Comparison of ENCODE assay signal across 13 cellular contexts in genomic region chr3:30135190-30135589, GRCh38.
DNase-seq lines count a peak whose midpoint lies in the region; ATAC-seq and TF ChIP-seq lines count a peak whose summit lies in the region.
"Had no signal": no experiment of that assay in that cellular context is flagged by ENCODE, and none has a peak within 500 bp of the region (broad histone marks: within the 10 kb centered on the region; RNA-seq: fewer than 3 reads in every experiment).

No MANE protein-coding gene starts in this region.

- H4K20me1 ChIP-seq in HCT116 (ENCODE audit: insufficient read depth): no peaks in the 10 kb centered on the region
- H4K20me1 ChIP-seq in PC-3 (ENCODE audit: low read length): no peaks in the 10 kb centered on the region

- H3K79me1 ChIP-seq in mesendoderm (ENCODE audit: low read length): no peaks in the 10 kb centered on the region

- H2BK120ac ChIP-seq in mesendoderm (ENCODE audit: low read depth, low read length): no peak overlapping the region

- ATAC-seq in HCT116: no peak
- peak; percentile 51; the same call in 1 of the 2 replicates for ATAC-seq in PC-3
- ATAC-seq in GM21447 (IDR thresholded peaks at IDR 0.05; ENCODE audit: unreplicated experiment): no peak
- ATAC-seq: activated naive CD4-positive, alpha-beta T cell treated with anti-CD3 and anti-CD28 coated beads, Interleukin-2, amount 50 U/mL, for 72 hours; psoas muscle; T-cell had no signal

- H4K8ac ChIP-seq in mesendoderm (ENCODE audit: low read depth, low read length): no peak overlapping the region

- intact Hi-C loops in HCT116 (cut with micrococcal nuclease): no loop called here
- intact Hi-C loops in PC-3 (cut with micrococcal nuclease): no loop called here
- intact Hi-C loops in thyroid gland (cut with DNase I): no loop called here

- CTCF ChIA-PET in HCT116 (lab: Charles Lee): interaction anchor here (0.9 kb wide), 1 partner anchor 64 kb away, joined by 3 read pairs; no protein-coding TSS in a partner anchor
- CTCF ChIA-PET in PC-3 (lab: Charles Lee): interaction anchor here (0.5 to 1.5 kb wide), 11 partner anchors 20 to 613 kb away, joined by 3 to 25 read pairs (median 3); no protein-coding TSS in a partner anchor

- no CpG with 5 or more reads among the region's 4 CpGs for WGBS in mesendoderm (ENCODE audit: extremely low coverage, insufficient coverage, low lambda C conversion rate)
- WGBS in thyroid gland, 2 donors: 90 to 94% methylated on average over 4 of the region's 4 CpGs

- H3K18ac ChIP-seq in mesendoderm (ENCODE audit: low read length): no peak overlapping the region

- H3K4me2 ChIP-seq in HCT116 (ENCODE audit: low read length) (no peak overlapping the region), PC-3 (ENCODE audit: low read length) (no peak overlapping the region), mesendoderm (ENCODE audit: low read length) (no peak overlapping the region)

- H3K79me2 ChIP-seq in HCT116 (ENCODE audit: insufficient read depth, low read length) (no peaks in the 10 kb centered on the region), PC-3 (ENCODE audit: low read length) (no peaks in the 10 kb centered on the region), mesendoderm (ENCODE audit: control insufficient read depth, insufficient read depth, low read length) (no peaks in the 10 kb centered on the region)

- peak; percentile 7; the same call in 1 of the 2 replicates for TF ChIP-seq RAD21 in HCT116 (IDR thresholded peaks at IDR 0.05; ENCODE audit: low read depth)

- no peak overlapping the region for H3K23ac ChIP-seq in mesendoderm (ENCODE audit: low read length)

- no peaks in the 10 kb centered on the region for H3K9me2 ChIP-seq in HCT116 (ENCODE audit: insufficient read depth)
- H3K9me2 ChIP-seq in PC-3 (replicated peaks; ENCODE audit: low read length): no peaks in the 10 kb centered on the region

- H3K36me3 ChIP-seq in HCT116 (ENCODE audit: control insufficient read depth in 1 of 2, insufficient read depth in 2 of 2, low read length in 2 of 2) (no peaks in the 10 kb centered on the region), PC-3 (ENCODE audit: low read depth, low read length) (no peaks in the 10 kb centered on the region), mesendoderm (ENCODE audit: control insufficient read depth, insufficient read depth, low read length) (no peaks in the 10 kb centered on the region), thyroid gland (no peaks in the 10 kb centered on the region)

- POLR2A ChIA-PET in HCT116 (lab: Charles Lee) (no interaction called here), PC-3 (lab: Charles Lee; ENCODE audit: unreplicated experiment) (interaction anchor here (0.6 to 0.9 kb wide), 2 partner anchors 34 to 190 kb away, joined by 5 to 6 read pairs; no protein-coding TSS in a partner anchor)

- no peak overlapping the region for H3K9ac ChIP-seq in HCT116 (ENCODE audit: low read length)
- H3K9ac ChIP-seq in PC-3 (ENCODE audit: low read length): no peak overlapping the region
- no peak overlapping the region for H3K9ac ChIP-seq in mesendoderm (ENCODE audit: low read length)

- H3K27ac ChIP-seq in HCT116 (ENCODE audit: low read depth, low read length): no peak overlapping the region
- H3K27ac ChIP-seq in PC-3 (ENCODE audit: low read length): no peak overlapping the region
- H3K27ac ChIP-seq in mesendoderm (ENCODE audit: low read depth, low read length): no peak overlapping the region
- no peak overlapping the region for H3K27ac ChIP-seq in thyroid gland
- H3K27ac ChIP-seq: psoas muscle had no signal

- DNase-seq in HCT116 (ENCODE audit: low read depth, low spot score) (no peak), PC-3 (peak; percentile 48), fibroblast of peridontal ligament (ENCODE audit: extremely low read depth) (peak; percentile 88), mesendoderm (peak; percentile 23), thyroid gland (no peak)
- no peak for DNase-seq in stimulated activated CD8-positive, alpha-beta memory T cell treated with anti-CD3 and anti-CD28 coated beads, Interleukin-4, amount 100 ng/mL, for 48 hours
- DNase-seq: activated CD4-positive, alpha-beta T cell treated with anti-CD3 and anti-CD28 coated beads for 4 hours; Karpas-422; NCI-H510A; psoas muscle; T-cell had no signal

- H3K4me1 ChIP-seq in HCT116 (ENCODE audit: control insufficient read depth in 1 of 2, insufficient read depth in 2 of 2, low read length in 2 of 2) (no peaks in the 10 kb centered on the region), PC-3 (ENCODE audit: insufficient read depth, low read length) (no peaks in the 10 kb centered on the region), mesendoderm (ENCODE audit: control insufficient read depth, low read depth, low read length) (no peaks in the 10 kb centered on the region), thyroid gland (no peaks in the 10 kb centered on the region)
- H3K4me1 ChIP-seq: psoas muscle had no signal

- H3K4me3 ChIP-seq in HCT116 (replicated peaks in 1 of 2; ENCODE audit: low read depth in 1 of 2, low read length in 2 of 2) (no peak overlapping the region), PC-3 (ENCODE audit: low read length) (no peak overlapping the region), mesendoderm (ENCODE audit: low read length) (no peak overlapping the region), thyroid gland (replicated peaks in 1 of 3) (no peak overlapping the region)
- H3K4me3 ChIP-seq: psoas muscle had no signal

- no peak overlapping the region for H2AK5ac ChIP-seq in mesendoderm (ENCODE audit: low read length)

- H3K27me3 ChIP-seq in HCT116 (ENCODE audit: insufficient read depth, low read length) (no peaks in the 10 kb centered on the region), PC-3 (ENCODE audit: low read length) (no peaks in the 10 kb centered on the region), mesendoderm (ENCODE audit: insufficient read depth, low read length, poor library complexity) (no peaks in the 10 kb centered on the region), thyroid gland (no peaks in the 10 kb centered on the region)

- no peak overlapping the region for H3K4ac ChIP-seq in mesendoderm (ENCODE audit: low read depth, low read length)

- H3K56ac ChIP-seq in mesendoderm (ENCODE audit: low read length): no peak overlapping the region

- TF ChIP-seq CTCF in HCT116 (IDR thresholded peaks at IDR 0.05 in 2 of 3, conservative IDR thresholded peaks at IDR 0.05 in 1 of 3; ENCODE audit: borderline replicate concordance in 1 of 3, insufficient read depth in 1 of 3, low read depth in 2 of 3, low read length in 2 of 3) (peak in 1 of 3 experiments; percentile 12; a peak in 1 of 6 replicates), PC-3 (conservative IDR thresholded peaks at IDR 0.05; ENCODE audit: low read depth, low read length) (peak; percentile 63), thyroid gland (IDR thresholded peaks at IDR 0.05) (no peak)

- H3K9me3 ChIP-seq in HCT116 (ENCODE audit: control insufficient read depth in 1 of 2, insufficient read depth in 1 of 2, low read depth in 1 of 2, low read length in 2 of 2) (no peaks in the 10 kb centered on the region), PC-3 (ENCODE audit: low read length) (no peaks in the 10 kb centered on the region), thyroid gland (no peaks in the 10 kb centered on the region)
- H3K9me3 ChIP-seq: psoas muscle had no signal

- no peaks in the 10 kb centered on the region for H3F3A ChIP-seq in PC-3 (ENCODE audit: low read length, unreplicated experiment)

- TF ChIP-seq POLR2A in HCT116 (IDR thresholded peaks at IDR 0.05; ENCODE audit: borderline replicate concordance, extremely low read depth, insufficient read depth, insufficient read length) (no peak), thyroid gland (IDR thresholded peaks at IDR 0.05) (no peak)

- H4K5ac ChIP-seq in mesendoderm (ENCODE audit: low read length): no peak overlapping the region

- BruUV-seq in HCT116 (replicated peaks; lab: Mats Ljungman, UMichigan) (no TSS peak), PC-3 (replicated peaks; lab: Mats Ljungman, UMichigan) (no TSS peak)

- RAD21 ChIA-PET in HCT116 (lab: Charles Lee; ENCODE audit: low non-redundant PET in 1 of 2, low total read pairs in 2 of 2, uncharacterized antibody in 2 of 2, unreplicated experiment in 2 of 2): no interaction called here

- H2AFZ ChIP-seq in HCT116 (ENCODE audit: low read depth, low read length, poor library complexity, severe bottlenecking): no peak overlapping the region
- H2AFZ ChIP-seq in PC-3 (ENCODE audit: low read length): no peak overlapping the region

- no peak overlapping the region for H2BK5ac ChIP-seq in mesendoderm (ENCODE audit: low read length)

- H2BK15ac ChIP-seq in mesendoderm (replicated peaks; ENCODE audit: low read depth): no peak overlapping the region

TF ChIP-seq in HCT116, 20 proteins besides CTCF, POLR2A, EP300 and RAD21:
- no peak for TF ChIP-seq ZNF274 (IDR thresholded peaks at IDR 0.05; ENCODE audit: low read depth, low read length)
- no peak for TF ChIP-seq EZH2phosphoT487 (IDR thresholded peaks at IDR 0.05; ENCODE audit: borderline replicate concordance)
- no peak for TF ChIP-seq ELF1 (IDR thresholded peaks at IDR 0.05; ENCODE audit: borderline replicate concordance, low read depth)
- no peak for TF ChIP-seq JUND (IDR thresholded peaks at IDR 0.05)
- TF ChIP-seq POLR2AphosphoS5 (IDR thresholded peaks at IDR 0.05; ENCODE audit: low read depth, low read length): no peak
- no peak for TF ChIP-seq TCF7L2 (IDR thresholded peaks at IDR 0.05; ENCODE audit: borderline replicate concordance, extremely low read depth, insufficient read depth, insufficient read length)
- no peak for TF ChIP-seq YY1 (IDR thresholded peaks at IDR 0.05; ENCODE audit: extremely low read depth, insufficient replicate concordance, low read depth, low read length)
- TF ChIP-seq SRF (IDR thresholded peaks at IDR 0.05; ENCODE audit: low read depth): no peak

Comparison
In these comparisons a context has a peak if more than half of its experiments do, and no peak if none do; other contexts are left out.
1. DNase-seq: peak in PC-3 (single experiment), fibroblast of peridontal ligament (single experiment) and mesendoderm (single experiment); none in HCT116 (single experiment), stimulated activated CD8-positive, alpha-beta memory T cell treated with anti-CD3 and anti-CD28 coated beads, Interleukin-4, amount 100 ng/mL, for 48 hours (single experiment) and thyroid gland (0 of 2).